Comparison of ENCODE assay signal across 12 cellular contexts in the genomic region with DNA sequence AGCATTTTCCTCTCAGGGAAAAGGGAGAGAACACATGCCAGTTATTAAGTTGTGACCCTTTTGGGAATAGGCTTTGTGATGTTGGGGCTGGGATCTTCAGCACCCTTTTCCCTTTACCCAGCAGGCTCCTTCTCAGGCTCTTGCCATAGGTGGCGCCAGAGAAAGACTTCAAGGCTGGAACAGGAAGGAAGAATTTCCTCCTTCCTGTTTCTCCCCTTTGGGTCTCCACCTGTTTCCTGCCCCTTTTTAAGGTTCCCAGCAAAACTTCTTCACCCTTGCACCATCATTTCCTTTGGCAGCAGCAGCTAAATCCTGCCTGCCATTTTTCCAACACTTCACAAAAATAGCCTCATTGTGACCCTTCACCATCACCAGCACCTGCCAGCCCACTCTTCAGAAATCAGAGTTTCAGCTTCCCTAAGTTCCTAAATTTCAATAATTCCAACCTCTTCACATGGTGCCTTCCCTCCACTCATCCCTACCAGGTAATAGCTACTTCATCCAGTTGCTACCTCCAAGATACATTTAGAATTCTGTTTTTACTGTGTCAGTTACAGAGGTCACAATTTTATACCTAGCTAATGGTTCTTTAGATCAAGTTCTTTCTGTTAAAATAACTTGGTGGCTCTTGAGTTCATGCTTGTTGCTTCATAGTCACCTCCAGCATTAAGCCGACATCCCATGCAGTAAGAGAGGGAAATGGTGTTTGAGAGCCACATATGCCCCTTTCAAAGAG. TPM values are rescaled to one million over a fixed set of nuclear protein-coding genes. Genes with fewer than 3 reads are reported as not detected.
DNase-seq lines count a peak whose midpoint lies in the region; FAIRE-seq and TF ChIP-seq lines count a peak whose summit lies in the region.
"Had no signal": no experiment of that assay in that cellular context is flagged by ENCODE, and none has a peak within 500 bp of the region (broad histone marks: within the 10 kb centered on the region; RNA-seq: fewer than 3 reads in every experiment).

No MANE protein-coding gene starts in this region.

- no peak for FAIRE-seq in GM12892 (lab: Jason Lieb, UNC)
- FAIRE-seq: keratinocyte had no signal

- TF ChIP-seq POLR2A in GM12892 (IDR thresholded peaks at IDR 0.05; ENCODE audit: low read depth, low read length) = no peak

- peak; percentile 7 to 30 for DNase-seq in activated CD4-positive, alpha-beta T cell treated with anti-CD3 and anti-CD28 coated beads, Interleukin-2, amount 50 U/mL, for 48 hours
- no peak for DNase-seq in activated CD4-positive, alpha-beta T cell treated with anti-CD3 and anti-CD28 coated beads, Interleukin-2, amount 50 U/mL, for 4 hours
- DNase-seq in RPMI8226 (peak; percentile 27), iPS-NIHi7 (ENCODE audit: extremely low spot score) (peak; percentile 35), mesenteric fat pad (ENCODE audit: low spot score) (no peak), NCI-H345 treated with DMSO at 0.1 percent for 48 hours (lab: John Stamatoyannopoulos, UW; ENCODE audit: unreplicated experiment) (no peak), GM12892 (ENCODE audit: insufficient read length) (no peak)
- DNase-seq: NCI-H2081; nephron progenitor cell; stimulated activated CD4-positive, alpha-beta T cell treated with anti-CD3 and anti-CD28 coated beads, Interleukin-12 subunit alpha, Interleukin-12 subunit beta, amount 100 ng/mL, for 4 hours had no signal

- TF ChIP-seq CTCF in GM12873 (IDR thresholded peaks at IDR 0.05; ENCODE audit: insufficient read depth, low read depth, low read length, missing control alignments) = peak; percentile 29

RNA-seq across cellular contexts. Expression of a gene that starts 22.4 kb away (rescaled TPM):
- 30.2 TPM for total RNA-seq in mesenteric fat pad
- 7.0 TPM for polyA plus RNA-seq in GM12892 (2012; ENCODE audit: missing spikeins)

Comparison
In these comparisons a context has a peak if more than half of its experiments do, and no peak if none do; other contexts are left out.
1. DNase-seq: peak in activated CD4-positive, alpha-beta T cell treated with anti-CD3 and anti-CD28 coated beads, Interleukin-2, amount 50 U/mL, for 48 hours (2 of 2), RPMI8226 (single experiment) and iPS-NIHi7 (single experiment); none in activated CD4-positive, alpha-beta T cell treated with anti-CD3 and anti-CD28 coated beads, Interleukin-2, amount 50 U/mL, for 4 hours (0 of 2), mesenteric fat pad (single experiment), NCI-H345 treated with DMSO at 0.1 percent for 48 hours (single experiment) and GM12892 (single experiment).